9 cellular contexts compared by ENCODE assay signal in the genomic region with DNA sequence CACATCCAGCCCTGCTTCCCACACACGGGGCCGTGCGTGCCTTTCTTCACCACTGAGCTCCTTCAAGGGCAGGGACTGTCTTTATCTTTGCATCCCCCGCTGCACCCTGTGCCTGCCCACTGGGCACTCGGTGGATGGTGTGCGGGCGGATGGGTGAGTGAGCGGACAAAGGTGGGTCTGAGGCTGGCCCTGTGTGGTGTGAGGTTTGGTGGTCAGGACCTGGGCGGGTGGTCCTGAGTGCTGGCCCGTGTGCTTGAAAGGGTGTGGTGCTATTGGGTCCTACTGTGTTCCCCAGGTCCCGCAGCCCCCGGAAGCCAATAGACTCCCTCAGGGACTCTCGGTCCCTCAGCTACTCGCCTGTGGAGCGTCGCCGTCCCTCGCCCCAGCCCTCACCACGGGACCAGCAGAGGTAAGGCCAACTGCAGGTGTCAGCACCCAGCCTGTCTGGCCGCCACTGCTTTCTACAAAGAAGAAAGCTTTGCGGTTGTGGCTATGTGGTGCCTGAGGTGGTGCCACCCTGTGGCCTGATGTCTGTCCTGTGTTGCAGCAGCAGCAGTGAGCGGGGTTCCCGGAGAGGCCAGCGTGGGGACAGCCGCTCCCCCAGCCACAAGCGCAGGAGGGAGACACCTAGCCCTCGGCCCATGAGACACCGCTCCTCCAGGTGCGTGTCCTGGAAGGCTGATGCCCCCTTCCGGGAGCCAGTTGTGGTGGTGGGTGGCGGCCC. TPM values are rescaled to one million over a fixed set of nuclear protein-coding genes. Genes with fewer than 3 reads are reported as not detected.
DNase-seq lines count a peak whose midpoint lies in the region; ATAC-seq and TF ChIP-seq lines count a peak whose summit lies in the region.
"Had no signal": no experiment of that assay in that cellular context is flagged by ENCODE, and none has a peak within 500 bp of the region (broad histone marks: within the 10 kb centered on the region; RNA-seq: fewer than 3 reads in every experiment).

No MANE protein-coding gene starts in this region.

- no peak for ATAC-seq in gastrocnemius medialis

- no peaks in the 10 kb centered on the region for H3K9me3 Mint-ChIP-seq in endothelial cell (ENCODE audit: unreplicated experiment)
- H3K9me3 Mint-ChIP-seq: T-cell had no signal

- H3K4me1 Mint-ChIP-seq in endothelial cell (ENCODE audit: unreplicated experiment), result peaks cover 7% of the 10 kb centered on the region

- H3K27ac ChIP-seq in gastrocnemius medialis, result peak overlapping the region in 3 of 4 donors; percentile 42 to 62 (median 53)

- in situ Hi-C loops in gastrocnemius medialis (cut with MboI; ENCODE audit: low sequenced_read_pairs in 4 of 4), result no loop called here

- no peak overlapping the region for H3K4me3 ChIP-seq in NB4 (ENCODE audit: low read depth, low read length)
- H3K4me3 ChIP-seq in gastrocnemius medialis, result no peak overlapping the region

- peaks cover 15 to 20% of the 10 kb centered on the region in 2 donors for H3K4me1 ChIP-seq in gastrocnemius medialis

- no peak for TF ChIP-seq POLR2A in NB4 (IDR thresholded peaks at IDR 0.05; ENCODE audit: extremely low read depth, insufficient read length)
- no peak for TF ChIP-seq POLR2A in gastrocnemius medialis (IDR thresholded peaks at IDR 0.05)

- peaks cover 11% of the 10 kb centered on the region for H3K27me3 Mint-ChIP-seq in endothelial cell (ENCODE audit: unreplicated experiment)
- H3K27me3 Mint-ChIP-seq: T-cell had no signal

- H3K36me3 Mint-ChIP-seq in endothelial cell (ENCODE audit: low read depth, unreplicated experiment), result peaks cover 56% of the 10 kb centered on the region

- peak overlapping the region; percentile 66 for H3K27ac Mint-ChIP-seq in endothelial cell (ENCODE audit: unreplicated experiment)

- H3K9me3 ChIP-seq in gastrocnemius medialis, result no peaks in the 10 kb centered on the region

- DNase-seq in NB4 (ENCODE audit: low read depth) (peak; percentile 50), endothelial cell (ENCODE audit: low spot score) (no peak), gastrocnemius medialis (no peak), medulla oblongata (ENCODE audit: extremely low spot score) (no peak), NCI-H524 treated with DMSO at 0.1 percent for 48 hours (lab: John Stamatoyannopoulos, UW) (no peak)
- DNase-seq in stimulated activated CD4-positive, alpha-beta T cell treated with anti-CD3 and anti-CD28 coated beads, Interleukin-2, amount 100 ng/mL, for 48 hours, result no peak
- DNase-seq: kidney glomerular epithelial cell had no signal

- H3K27me3 ChIP-seq in gastrocnemius medialis, result no peaks in the 10 kb centered on the region

- 0 out of 3 replicates have a peak, but pooled peaks have one; percentile 8 for TF ChIP-seq CTCF in GM12872 (IDR thresholded peaks at IDR 0.05; ENCODE audit: insufficient read depth, low read depth, low read length)
- peak; percentile 15 for TF ChIP-seq CTCF in NB4 (IDR thresholded peaks at IDR 0.05; ENCODE audit: low read depth, low read length)
- TF ChIP-seq CTCF in endothelial cell (IDR thresholded peaks at IDR 0.05; ENCODE audit: unreplicated experiment), result no peak
- no peak for TF ChIP-seq CTCF in gastrocnemius medialis (IDR thresholded peaks at IDR 0.05 in 4 of 5, conservative IDR thresholded peaks at IDR 0.05 in 1 of 5)

- H3K36me3 ChIP-seq in gastrocnemius medialis, result peaks cover 15 to 87% of the 10 kb centered on the region in 2 donors

- H3K4me3 Mint-ChIP-seq in endothelial cell (ENCODE audit: unreplicated experiment), result no peak overlapping the region

- intact Hi-C loops in gastrocnemius medialis (cut with DNase I; ENCODE audit: low total_unique reads), result no loop called here

RNA-seq across cellular contexts. Expression of a gene that starts 6.9 kb away (rescaled TPM):
- 195 TPM for total RNA-seq in endothelial cell (ENCODE audit: unreplicated experiment)
- total RNA-seq in gastrocnemius medialis, result 100 to 1,000 TPM; 216 to 970 (median 375) TPM

RNA-seq across cellular contexts. Expression of a gene that starts 17.1 kb away (rescaled TPM):
- total RNA-seq in endothelial cell (ENCODE audit: unreplicated experiment), result not detected
- not detected for total RNA-seq in gastrocnemius medialis
- total RNA-seq: T-cell had no signal

RNA-seq across cellular contexts. Expression of a gene that starts 17.8 kb away (rescaled TPM):
- total RNA-seq in endothelial cell (ENCODE audit: unreplicated experiment) (456 TPM), gastrocnemius medialis (100 to 1,000 TPM; 151 to 205 (median 164) TPM)

RNA-seq across cellular contexts. Expression of a gene that starts 28.1 kb away (rescaled TPM):
- total RNA-seq in endothelial cell (ENCODE audit: unreplicated experiment) (not detected), gastrocnemius medialis (not detected)
- total RNA-seq: T-cell had no signal

RNA-seq across cellular contexts. Expression of a gene that starts 46.8 kb away (rescaled TPM):
- total RNA-seq in endothelial cell (ENCODE audit: unreplicated experiment) (not detected), gastrocnemius medialis (not detected)

Comparison
In these comparisons a context has a peak if more than half of its experiments do, and no peak if none do; other contexts are left out.
1. CTCF ChIP-seq: peak in GM12872 (single experiment) and NB4 (single experiment); none in endothelial cell (single experiment) and gastrocnemius medialis (0 of 5).